9 cellular contexts compared by ENCODE assay signal in genomic region chr14:68797180-68797670, GRCh38. TPM values are rescaled to one million over a fixed set of nuclear protein-coding genes. Genes with fewer than 3 reads are reported as not detected.
DNase-seq lines count a peak whose midpoint lies in the region; ATAC-seq and TF ChIP-seq lines count a peak whose summit lies in the region.
"Had no signal": no experiment of that assay in that cellular context is flagged by ENCODE, and none has a peak within 500 bp of the region (broad histone marks: within the 10 kb centered on the region; RNA-seq: fewer than 3 reads in every experiment).

No MANE protein-coding gene starts in this region.

- TF ChIP-seq CTCF in Peyer's patch (IDR thresholded peaks at IDR 0.05) (no peak), gastroesophageal sphincter (IDR thresholded peaks at IDR 0.05) (no peak), sigmoid colon (IDR thresholded peaks at IDR 0.05) (no peak), CD14-positive monocyte (IDR thresholded peaks at IDR 0.05) (no peak)

- H3K4me3 ChIP-seq in Peyer's patch (no peak overlapping the region), gastroesophageal sphincter (no peak overlapping the region), sigmoid colon (no peak overlapping the region)

- H3K36me3 Mint-ChIP-seq in CD14-positive monocyte: peaks cover 12 to 26% of the 10 kb centered on the region in 2 donors

- no peak for TF ChIP-seq POLR2A in Peyer's patch (IDR thresholded peaks at IDR 0.05)
- TF ChIP-seq POLR2A in gastroesophageal sphincter (IDR thresholded peaks at IDR 0.05): no peak
- no peak for TF ChIP-seq POLR2A in sigmoid colon (IDR thresholded peaks at IDR 0.05)

- H3K4me1 ChIP-seq in Peyer's patch (peaks cover 0 to 8% (median 3%) of the 10 kb centered on the region in 4 donors), gastroesophageal sphincter (peaks cover 0 to 16% (median 8%) of the 10 kb centered on the region in 3 donors), sigmoid colon (peaks cover 0 to 18% (median 9%) of the 10 kb centered on the region in 4 donors)

- DNase-seq in ELF-1 (ENCODE audit: low read depth, low spot score): peak; percentile 97
- DNase-seq in Peyer's patch: peak in 2 of 3 donors; percentile 15 to 43
- no peak for DNase-seq in sigmoid colon
- DNase-seq in NCI-H2029 (lab: John Stamatoyannopoulos, UW): no peak
- DNase-seq in OCI-M1 (lab: John Stamatoyannopoulos, UW): no peak
- DNase-seq in CD14-positive monocyte (ENCODE audit: low spot score): no peak

- no peaks in the 10 kb centered on the region for H3K36me3 ChIP-seq in Peyer's patch
- H3K36me3 ChIP-seq in gastroesophageal sphincter: no peaks in the 10 kb centered on the region
- peaks cover 0 to 4% (median 2%) of the 10 kb centered on the region in 4 donors for H3K36me3 ChIP-seq in sigmoid colon

- no peak for TF ChIP-seq EP300 in gastroesophageal sphincter (IDR thresholded peaks at IDR 0.05)
- no peak for TF ChIP-seq EP300 in sigmoid colon (IDR thresholded peaks at IDR 0.05)

- H3K4me3 Mint-ChIP-seq in CD14-positive monocyte: no peak overlapping the region

- H3K27ac ChIP-seq in Peyer's patch: peak overlapping the region; percentile 95 to 100 (median 100)
- peak overlapping the region; percentile 98 to 100 (median 100) for H3K27ac ChIP-seq in gastroesophageal sphincter
- H3K27ac ChIP-seq in sigmoid colon: peak overlapping the region; percentile 98 to 100 (median 99)

- peaks cover 9 to 17% (median 13%) of the 10 kb centered on the region in 7 donors for H3K9me3 Mint-ChIP-seq in CD14-positive monocyte

- intact Hi-C loops in sigmoid colon (cut with DNase I) (loop anchor here (10.0 kb wide), 1 partner anchor 158 kb away; no protein-coding TSS in a partner anchor), CD14-positive monocyte (cut with micrococcal nuclease) (loop anchor here (10.0 kb wide), 4 partner anchors 112 to 832 kb away; no protein-coding TSS in a partner anchor)

- peaks cover 22% of the 10 kb centered on the region for H3K4me1 Mint-ChIP-seq in CD14-positive monocyte

- H3K27me3 Mint-ChIP-seq in CD14-positive monocyte (ENCODE audit: low read depth in 3 of 3): peaks cover 8 to 27% (median 10%) of the 10 kb centered on the region in 3 donors

- ATAC-seq in gastroesophageal sphincter (no peak), HG02623 (IDR thresholded peaks at IDR 0.05; ENCODE audit: unreplicated experiment) (no peak)
- ATAC-seq: sciatic nerve had no signal

- H3K9me3 ChIP-seq in Peyer's patch (peaks cover 0 to 7% (median 0%) of the 10 kb centered on the region in 4 donors), gastroesophageal sphincter (peaks cover 0 to 6% (median 0%) of the 10 kb centered on the region in 3 donors), sigmoid colon (no peaks in the 10 kb centered on the region)

- H3K27ac Mint-ChIP-seq in CD14-positive monocyte: peak overlapping the region in 1 of 7 donors; percentile 30

- 70 to 87% methylated on average over 3 to 7 of the region's 7 CpGs for WGBS in gastroesophageal sphincter (ENCODE audit: low coverage in 1 of 2), 2 donors
- WGBS in sigmoid colon, 2 donors: 83 to 88% methylated on average over 7 of the region's 7 CpGs

- H3K27me3 ChIP-seq in Peyer's patch (no peaks in the 10 kb centered on the region), gastroesophageal sphincter (no peaks in the 10 kb centered on the region), sigmoid colon (no peaks in the 10 kb centered on the region)

RNA-seq across cellular contexts. Expression of gene ZFP36L1, which starts 4.4 kb away (rescaled TPM):
- total RNA-seq in Peyer's patch (100 to 1,000 TPM in 3 of 4 donors, 10 to 100 TPM in 1; 78.8 to 321 (median 195) TPM), gastroesophageal sphincter (100 to 1,000 TPM; 154 to 451 (median 280) TPM), sigmoid colon (100 to 1,000 TPM; 217 to 413 (median 239) TPM)
- polyA plus RNA-seq in sigmoid colon (100 to 1,000 TPM in 1 of 3 donors, 10 to 100 TPM in 2; 26.6 to 141 (median 52.9) TPM), CD14-positive monocyte (100 to 1,000 TPM; 151 to 185 TPM)

Comparison
In these comparisons a context has a peak if more than half of its experiments do, and no peak if none do; other contexts are left out.
1. DNase-seq: peak in ELF-1 (single experiment) and Peyer's patch (2 of 3); none in sigmoid colon (single experiment), NCI-H2029 (single experiment), OCI-M1 (single experiment) and CD14-positive monocyte (single experiment).
2. Peak in every context shown above with its lines, with median percentiles within 50 percentile points of each other: H3K27ac ChIP-seq.